11 cellular contexts compared by ENCODE assay signal in genomic region chr3:8741581-8742355, GRCh38. TPM values are rescaled to one million over a fixed set of nuclear protein-coding genes. Genes with fewer than 3 reads are reported as not detected.
DNase-seq lines count a peak whose midpoint lies in the region; ATAC-seq and TF ChIP-seq lines count a peak whose summit lies in the region.
"Had no signal": no experiment of that assay in that cellular context is flagged by ENCODE, and none has a peak within 500 bp of the region (broad histone marks: within the 10 kb centered on the region; RNA-seq: fewer than 3 reads in every experiment).

No MANE protein-coding gene starts in this region.

- H2BK15ac ChIP-seq in IMR-90 (ENCODE audit: low read depth, low read length) = peak overlapping the region; percentile 70; the same call in 1 of the 3 replicates

- POLR2A ChIA-PET in AG04450 (lab: Yijun Ruan, JAX) = interaction anchor here (0.5 to 0.8 kb wide), 3 partner anchors 28 to 122 kb away, joined by 3 to 10 read pairs (median 3); partner anchors contain the start of gene OXTR
- POLR2A ChIA-PET in IMR-90 (lab: Charles Lee; ENCODE audit: unreplicated experiment) = interaction anchor here (1.0 kb wide), 1 partner anchor 147 kb away, joined by 3 read pairs; no protein-coding TSS in a partner anchor

- H3K23ac ChIP-seq in IMR-90 (ENCODE audit: low read depth, low read length) = peak overlapping the region; percentile 47

- 4% methylated on average over 4 of the region's 13 CpGs; no CpG with 5 or more reads in 1 of the 2 experiments for WGBS in IMR-90 (ENCODE audit: extremely low coverage in 2 of 2, insufficient read length in 1 of 2), 2 experiments

- H4K5ac ChIP-seq in IMR-90 (ENCODE audit: low read depth, low read length) = no peak overlapping the region; the same call in 1 of the 2 replicates

- no peak overlapping the region for H3K9ac ChIP-seq in IMR-90 (ENCODE audit: low read depth, low read length)

- peak overlapping the region; percentile 84 for H3K4me2 ChIP-seq in IMR-90 (ENCODE audit: low read depth, low read length)

- BruUV-seq in IMR-90 (replicated peaks; lab: Mats Ljungman, UMichigan) = no TSS peak

- H2BK5ac ChIP-seq in IMR-90 (ENCODE audit: low read depth, low read length, poor library complexity, severe bottlenecking) = peak overlapping the region; percentile 53

- H2AK5ac ChIP-seq in IMR-90 (ENCODE audit: low read depth, low read length) = 0 out of 2 replicates have a peak overlapping the region, but pooled peaks have one; percentile 27

- DNase-seq in AG04450 (ENCODE audit: low read depth, low spot score) = peak; percentile 59
- peak; percentile 86 for DNase-seq in IMR-90
- no peak for DNase-seq in coronary artery (ENCODE audit: low spot score)
- no peak for DNase-seq in left lung
- DNase-seq in effector CD4-positive, alpha-beta T cell = no peak
- DNase-seq: activated CD8-positive, alpha-beta T cell treated with anti-CD3 and anti-CD28 coated beads for 36 hours; NCI-H345 had no signal

- peak overlapping the region; percentile 73 for H4K91ac ChIP-seq in IMR-90 (ENCODE audit: insufficient read depth, low read depth, low read length)

- H3K18ac ChIP-seq in IMR-90 (ENCODE audit: low read depth, low read length) = no peak overlapping the region

- H3K4me1 ChIP-seq in IMR-90 (ENCODE audit: control insufficient read depth, insufficient read depth, low read length) = peaks cover 17% of the 10 kb centered on the region
- H3K4me1 ChIP-seq in left lung = no peaks in the 10 kb centered on the region

- H3K36me3 ChIP-seq in IMR-90 (ENCODE audit: control insufficient read depth, insufficient read depth, low read length) (no peaks in the 10 kb centered on the region), left lung (no peaks in the 10 kb centered on the region)

- no peak for TF ChIP-seq CTCF in AG04450 (IDR thresholded peaks at IDR 0.05; ENCODE audit: low read depth, low read length)
- TF ChIP-seq CTCF in IMR-90 (conservative IDR thresholded peaks at IDR 0.05; ENCODE audit: low read depth, low read length) = no peak
- TF ChIP-seq CTCF in coronary artery (IDR thresholded peaks at IDR 0.05) = no peak
- TF ChIP-seq CTCF in left lung (IDR thresholded peaks at IDR 0.05) = no peak

- H3K4ac ChIP-seq in IMR-90 (ENCODE audit: low read depth, low read length) = peak overlapping the region; percentile 82

- CTCF ChIA-PET in AG04450 (lab: Charles Lee) = interaction anchor here (0.6 to 1.7 kb wide), 4 partner anchors 27 to 994 kb away, joined by 3 to 8 read pairs (median 4); partner anchors contain the start of gene OXTR
- CTCF ChIA-PET in IMR-90 (lab: Yijun Ruan, JAX) = interaction anchor here (0.7 kb wide), 2 partner anchors 28 to 97 kb away, joined by 3 read pairs; no protein-coding TSS in a partner anchor

- intact Hi-C loops in IMR-90 (cut with micrococcal nuclease) = no loop called here
- intact Hi-C loops in left lung (cut with DNase I) = no loop called here

- no peak for TF ChIP-seq RAD21 in IMR-90 (IDR thresholded peaks at IDR 0.05; ENCODE audit: low read length)

- H3K14ac ChIP-seq in IMR-90 (replicated peaks; ENCODE audit: low read depth, low read length) = peak overlapping the region; percentile 18

- peak overlapping the region; percentile 75 for H2BK20ac ChIP-seq in IMR-90 (ENCODE audit: low read depth, low read length)

- H3K9me3 ChIP-seq in AG04450 (ENCODE audit: control insufficient read depth, insufficient read depth, low read length) = peaks cover 10% of the 10 kb centered on the region
- no peaks in the 10 kb centered on the region for H3K9me3 ChIP-seq in IMR-90 (ENCODE audit: control insufficient read depth, insufficient read depth, low read length)
- no peaks in the 10 kb centered on the region for H3K9me3 ChIP-seq in left lung

- H2BK120ac ChIP-seq in IMR-90 (ENCODE audit: low read depth, low read length) = peak overlapping the region; percentile 93

- H3K27me3 ChIP-seq in AG04450 (ENCODE audit: control insufficient read depth, insufficient read depth, low read length) = no peaks in the 10 kb centered on the region
- no peaks in the 10 kb centered on the region for H3K27me3 ChIP-seq in IMR-90 (ENCODE audit: control insufficient read depth, insufficient read depth, low read length)
- H3K27me3 ChIP-seq in left lung = peaks cover 0 to 8% of the 10 kb centered on the region in 2 donors

- peak overlapping the region; percentile 35 for H3K4me3 ChIP-seq in AG04450 (ENCODE audit: low read depth, low read length)
- H3K4me3 ChIP-seq in IMR-90 (ENCODE audit: insufficient read depth, low read depth, low read length) = no peak overlapping the region
- peak overlapping the region; percentile 38 for H3K4me3 ChIP-seq in coronary artery
- no peak overlapping the region for H3K4me3 ChIP-seq in left lung

- no peaks in the 10 kb centered on the region for H3K79me1 ChIP-seq in IMR-90 (ENCODE audit: low read depth in 1 of 2, low read length in 2 of 2)

- peak overlapping the region; percentile 22 to 74 for H4K8ac ChIP-seq in IMR-90 (ENCODE audit: low read depth in 2 of 2, low read length in 2 of 2)

- peak overlapping the region; percentile 67; the same call in 1 of the 2 replicates for H3K56ac ChIP-seq in IMR-90 (ENCODE audit: extremely low read depth, insufficient read depth, low read length)

- H3K27ac ChIP-seq in AG04450 (ENCODE audit: low read depth, low read length) (peak overlapping the region; percentile 78), IMR-90 (ENCODE audit: insufficient read depth, low read length) (peak overlapping the region; percentile 2; the same call in 1 of the 2 replicates), coronary artery (no peak overlapping the region), left lung (no peak overlapping the region)

- H2AK9ac ChIP-seq in IMR-90 (replicated peaks; ENCODE audit: low read depth, low read length, poor library complexity) = peak overlapping the region; percentile 4

- dilution Hi-C loops in IMR-90 (cut with HindIII; ENCODE audit: low sequenced_read_pairs, unreplicated experiment) = no loop called here

- in situ Hi-C loops in IMR-90 (cut with MboI; ENCODE audit: low sequenced_read_pairs) = loop anchor here (25.0 kb wide), 1 partner anchor 304 kb away; no protein-coding TSS in a partner anchor

- peaks cover 21% of the 10 kb centered on the region for H3K9me1 ChIP-seq in IMR-90 (ENCODE audit: insufficient read depth, low read length)

- H4K20me1 ChIP-seq in IMR-90 (ENCODE audit: insufficient read depth, low read length) = no peaks in the 10 kb centered on the region

- ATAC-seq in IMR-90 (ENCODE audit: low read depth) (peak; percentile 82), left lung (peak; percentile 48), GM18907 (IDR thresholded peaks at IDR 0.05; ENCODE audit: unreplicated experiment) (no peak), HG03039 (IDR thresholded peaks at IDR 0.05; ENCODE audit: unreplicated experiment) (no peak), GM19395 (IDR thresholded peaks at IDR 0.05; ENCODE audit: unreplicated experiment) (no peak)
- ATAC-seq: activated CD8-positive, alpha-beta T cell treated with anti-CD3 and anti-CD28 coated beads for 36 hours had no signal

- peak overlapping the region; percentile 87 for H2AFZ ChIP-seq in IMR-90 (replicated peaks; ENCODE audit: low read length, poor library complexity)

- TF ChIP-seq POLR2A in IMR-90 (IDR thresholded peaks at IDR 0.05; ENCODE audit: low read depth, low read length) = no peak

TF ChIP-seq in IMR-90, 13 proteins besides CTCF, POLR2A, EP300 and RAD21:
- TF ChIP-seq FOS (IDR thresholded peaks at IDR 0.05; ENCODE audit: low read depth, low read length) (peak; percentile 51), SMC3 (IDR thresholded peaks at IDR 0.05; ENCODE audit: low read depth, low read length) (no peak), MAZ (IDR thresholded peaks at IDR 0.05; ENCODE audit: borderline replicate concordance, low read depth, low read length) (peak; percentile 23; the same call in 1 of the 2 replicates)

RNA-seq across cellular contexts. Expression of gene CAV3, which starts 8.2 kb away (rescaled TPM):
- not detected in 2 replicates for polyA plus RNA-seq in AG04450 (2011; rRNA removed)
- polyA minus RNA-seq in AG04450 (2011; rRNA and poly(A)+ RNA removed) = 0.56 TPM in 1 of 2 replicates, not detected in the other
- total RNA-seq in IMR-90 (2012; rRNA removed) = 0.28 and 0.36 TPM in 2 replicates
- 0.17 TPM in 1 of 2 replicates, not detected in the other for polyA plus RNA-seq in IMR-90 (2012; rRNA removed)
- not detected in 2 replicates for polyA plus RNA-seq in IMR-90 (2012; cell fraction: cytosol; rRNA removed)
- polyA plus RNA-seq in IMR-90 (2012; cell fraction: nucleus; rRNA removed; ENCODE audit: low replicate concordance) = not detected in 2 replicates
- total RNA-seq in left lung = under 1 TPM in 1 of 2 donors, not detected in 1; 0.37 TPM
- total RNA-seq: activated CD8-positive, alpha-beta T cell treated with anti-CD3 and anti-CD28 coated beads for 36 hours; frontal cortex had no signal

RNA-seq across cellular contexts. Expression of gene OXTR, which starts 27.6 kb away (rescaled TPM):
- polyA plus RNA-seq in AG04450 (2011; rRNA removed) = 57.2 and 58.7 TPM in 2 replicates
- polyA minus RNA-seq in AG04450 (2011; rRNA and poly(A)+ RNA removed) = 48.8 and 56.0 TPM in 2 replicates
- total RNA-seq in IMR-90 (2012; rRNA removed) = 56.1 and 76.9 TPM in 2 replicates
- polyA plus RNA-seq in IMR-90 (2012; rRNA removed) = 42.8 and 50.0 TPM in 2 replicates
- polyA plus RNA-seq in IMR-90 (2012; cell fraction: cytosol; rRNA removed) = 15.7 and 51.4 TPM in 2 replicates
- polyA plus RNA-seq in IMR-90 (2012; cell fraction: nucleus; rRNA removed; ENCODE audit: low replicate concordance) = 15.6 and 29.9 TPM in 2 replicates
- total RNA-seq in left lung = 1 to 10 TPM in 1 of 2 donors, under 1 TPM in 1; 0.82 to 4.9 TPM

Comparison
In these comparisons a context has a peak if more than half of its experiments do, and no peak if none do; other contexts are left out.
1. DNase-seq: peak in AG04450 (single experiment) and IMR-90 (single experiment); none in coronary artery (single experiment), left lung (0 of 2) and effector CD4-positive, alpha-beta T cell (single experiment).
2. H3K27ac ChIP-seq: peak in AG04450 (single experiment) and IMR-90 (single experiment); none in coronary artery (0 of 2) and left lung (0 of 2).
3. H3K4me3 ChIP-seq: peak in AG04450 (single experiment) and coronary artery (single experiment); none in IMR-90 (single experiment) and left lung (0 of 2).
4. ATAC-seq: peak in IMR-90 (single experiment) and left lung (single experiment); none in GM18907 (single experiment), HG03039 (single experiment) and GM19395 (single experiment).